In the genomic region with DNA sequence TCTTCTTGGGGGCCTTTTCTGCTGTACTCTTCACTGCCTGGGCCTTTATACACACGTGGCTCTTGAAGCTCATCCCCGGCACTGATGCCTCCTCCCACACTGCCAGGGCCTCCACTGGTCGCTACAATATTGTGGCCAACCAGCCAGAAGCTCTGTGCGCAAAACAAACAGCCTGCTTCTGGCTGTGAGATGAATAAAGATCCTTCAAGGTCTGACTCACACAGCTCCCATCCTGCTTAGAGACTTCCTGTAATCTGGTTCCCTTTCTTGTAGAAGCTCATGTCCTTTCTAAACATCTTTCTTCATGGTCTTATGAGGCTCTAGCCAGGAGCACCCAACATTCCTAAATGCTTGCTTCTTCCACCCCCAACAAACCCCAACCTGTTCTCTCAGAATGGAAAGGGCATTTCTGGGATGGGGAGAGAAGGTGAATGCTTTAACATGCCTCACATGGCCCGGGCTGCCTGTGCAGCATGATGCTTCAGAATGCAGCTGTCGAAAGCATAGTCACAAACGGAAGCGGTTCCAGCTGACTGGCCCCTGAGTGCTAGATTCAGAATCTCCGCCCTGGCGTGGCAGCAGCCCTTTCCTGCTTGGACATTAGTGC, we compare ENCODE assay signal across 8 cellular contexts. TPM values are rescaled to one million over a fixed set of nuclear protein-coding genes. Genes with fewer than 3 reads are reported as not detected.
A peak's percentile ranks its signal among the peaks of the same experiment; 100 is the strongest.
DNase-seq lines count a peak whose midpoint lies in the region; ATAC-seq and TF ChIP-seq lines count a peak whose summit lies in the region.

No MANE protein-coding gene starts in this region.

- peak; percentile 64 for DNase-seq in activated CD8-positive, alpha-beta memory T cell treated with anti-CD3 and anti-CD28 coated beads for 24 hours
- DNase-seq in activated CD8-positive, alpha-beta memory T cell treated with anti-CD3 and anti-CD28 coated beads, Interleukin-2, amount 50 U/mL, for 4 hours, result no peak
- DNase-seq in H4 (ENCODE audit: low spot score) (peak; percentile 82), MM.1S (peak; percentile 32), germinal center (ENCODE audit: low spot score) (peak; percentile 71), globus pallidus (ENCODE audit: low spot score) (no peak)
- DNase-seq in activated CD8-positive, alpha-beta T cell treated with anti-CD3 and anti-CD28 coated beads for 36 hours, result peak; percentile 69

- H3K36me3 ChIP-seq in MM.1S (replicated peaks; ENCODE audit: insufficient read depth, low read length) (no peaks in the 10 kb centered on the region), rectal smooth muscle tissue (ENCODE audit: control insufficient read depth, insufficient read depth, low read length) (peaks cover 4% of the 10 kb centered on the region)

- no peaks in the 10 kb centered on the region for H3K4me1 ChIP-seq in MM.1S (ENCODE audit: low read length)
- peaks cover 84% of the 10 kb centered on the region for H3K4me1 ChIP-seq in rectal smooth muscle tissue (ENCODE audit: control insufficient read depth, insufficient read depth, low read length)

- intact Hi-C loops in activated CD8-positive, alpha-beta T cell treated with anti-CD3 and anti-CD28 coated beads for 36 hours (cut with micrococcal nuclease), result no loop called here

- 0 out of 2 replicates have a peak overlapping the region, but pooled peaks have one; percentile 9 for H3K4me2 ChIP-seq in MM.1S (ENCODE audit: low read depth, low read length)

- no peaks in the 10 kb centered on the region for H3K36me3 Mint-ChIP-seq in activated CD8-positive, alpha-beta T cell treated with anti-CD3 and anti-CD28 coated beads for 36 hours (ENCODE audit: low read depth)

- H4K20me1 ChIP-seq in MM.1S (ENCODE audit: insufficient read depth, low read length), result no peaks in the 10 kb centered on the region

- H3K4me1 Mint-ChIP-seq in activated CD8-positive, alpha-beta T cell treated with anti-CD3 and anti-CD28 coated beads for 36 hours (ENCODE audit: low read depth), result peaks cover 13% of the 10 kb centered on the region

- ATAC-seq in activated CD8-positive, alpha-beta T cell treated with anti-CD3 and anti-CD28 coated beads for 36 hours, result peak; percentile 96

- no peaks in the 10 kb centered on the region for H3K9me2 ChIP-seq in MM.1S (replicated peaks; ENCODE audit: insufficient read depth, low read length)

- POLR2A ChIA-PET in activated CD8-positive, alpha-beta T cell treated with anti-CD3 and anti-CD28 coated beads for 36 hours (lab: Charles Lee), result interaction anchor here (0.6 kb wide), 1 partner anchor 9 kb away, joined by 3 read pairs; no protein-coding TSS in a partner anchor

- H3K4me3 Mint-ChIP-seq in activated CD8-positive, alpha-beta T cell treated with anti-CD3 and anti-CD28 coated beads for 36 hours, result no peak overlapping the region

- no peaks in the 10 kb centered on the region for H3F3A ChIP-seq in MM.1S (ENCODE audit: insufficient read depth, low read length)

- H3K27me3 ChIP-seq in MM.1S (replicated peaks; ENCODE audit: insufficient read depth, low read length) (no peaks in the 10 kb centered on the region), rectal smooth muscle tissue (ENCODE audit: control insufficient read depth, insufficient read depth, low read length) (no peaks in the 10 kb centered on the region)

- H3K27ac Mint-ChIP-seq in activated CD8-positive, alpha-beta T cell treated with anti-CD3 and anti-CD28 coated beads for 36 hours, result peak overlapping the region; percentile 86

- no peaks in the 10 kb centered on the region for H3K9me3 ChIP-seq in MM.1S (replicated peaks; ENCODE audit: insufficient read depth, low read length)

- no peak for TF ChIP-seq CTCF in MM.1S (IDR thresholded peaks at IDR 0.05; ENCODE audit: low read length)
- TF ChIP-seq CTCF in activated CD8-positive, alpha-beta T cell treated with anti-CD3 and anti-CD28 coated beads for 36 hours (IDR thresholded peaks at IDR 0.05), result no peak

- no peaks in the 10 kb centered on the region for H3K9me3 Mint-ChIP-seq in activated CD8-positive, alpha-beta T cell treated with anti-CD3 and anti-CD28 coated beads for 36 hours

- no peak overlapping the region for H3K9ac ChIP-seq in MM.1S (ENCODE audit: low read length)
- no peak overlapping the region for H3K9ac ChIP-seq in rectal smooth muscle tissue (ENCODE audit: low read length)

- CTCF ChIA-PET in activated CD8-positive, alpha-beta T cell treated with anti-CD3 and anti-CD28 coated beads for 36 hours (lab: Charles Lee), result interaction anchor here (0.6 to 1.2 kb wide), 3 partner anchors 26 to 219 kb away, joined by 3 to 6 read pairs (median 3); no protein-coding TSS in a partner anchor

- H2AFZ ChIP-seq in MM.1S (ENCODE audit: low read length), result peak overlapping the region; percentile 51; the same call in 1 of the 2 replicates

- peak overlapping the region; percentile 38; the same call in 1 of the 2 replicates for H3K27ac ChIP-seq in MM.1S (ENCODE audit: low read length)
- H3K27ac ChIP-seq in rectal smooth muscle tissue (ENCODE audit: low read depth, low read length), result peak overlapping the region; percentile 84

- H3K79me2 ChIP-seq in MM.1S (ENCODE audit: low read length), result no peaks in the 10 kb centered on the region

- H3K4me3 ChIP-seq in MM.1S (ENCODE audit: low read length) (no peak overlapping the region), rectal smooth muscle tissue (ENCODE audit: low read length) (peak overlapping the region; percentile 9)

- H3K27me3 Mint-ChIP-seq in activated CD8-positive, alpha-beta T cell treated with anti-CD3 and anti-CD28 coated beads for 36 hours, result peaks cover 2% of the 10 kb centered on the region

RNA-seq across cellular contexts. Expression of a gene that starts 24.6 kb away (rescaled TPM):
- total RNA-seq in H4 (2014; rRNA removed; shearing (Covaris generic)), result 9.9 and 13.9 TPM in 2 replicates
- 1 to 10 TPM in 1 of 2 experiments, under 1 TPM in 1; 0.63 to 1.6 TPM for total RNA-seq in activated CD8-positive, alpha-beta T cell treated with anti-CD3 and anti-CD28 coated beads for 36 hours

Comparison
In these comparisons a context has a peak if more than half of its experiments do, and no peak if none do; other contexts are left out.
1. DNase-seq: peak in activated CD8-positive, alpha-beta memory T cell treated with anti-CD3 and anti-CD28 coated beads for 24 hours (single experiment), H4 (single experiment), MM.1S (single experiment), activated CD8-positive, alpha-beta T cell treated with anti-CD3 and anti-CD28 coated beads for 36 hours (single experiment) and germinal center (single experiment); none in activated CD8-positive, alpha-beta memory T cell treated with anti-CD3 and anti-CD28 coated beads, Interleukin-2, amount 50 U/mL, for 4 hours (single experiment) and globus pallidus (single experiment).